In genomic region chr11:449889-450808, GRCh38 we compare ENCODE assay signal across 1 cellular context.
TF ChIP-seq lines count a peak whose summit lies in the region.

Gene PTDSS2, plus strand, starts transcription at chr11:450279. Its CDS starts 177 bp downstream, at chr11:450456.

TF ChIP-seq in WTC11, 78 proteins besides CTCF, POLR2A, EP300 and RAD21 (continued from another document and continues in another):
- TF ChIP-seq SOX15 (CRISPR knock-in tag; IDR thresholded peaks at IDR 0.05) = no peak
- TF ChIP-seq SP1 (CRISPR knock-in tag; conservative IDR thresholded peaks at IDR 0.05) = peak; percentile 89
- peak; percentile 81; the same call in 1 of the 2 replicates for TF ChIP-seq TEAD1 (CRISPR knock-in tag; IDR thresholded peaks at IDR 0.05)
- peak; percentile 79 for TF ChIP-seq E2F5 (CRISPR knock-in tag; IDR thresholded peaks at IDR 0.05)
- no peak for TF ChIP-seq IRF2 (CRISPR knock-in tag; IDR thresholded peaks at IDR 0.05; ENCODE audit: borderline replicate concordance, low read depth)
- peak; percentile 66; the same call in 1 of the 2 replicates for TF ChIP-seq ZBTB43 (CRISPR knock-in tag; IDR thresholded peaks at IDR 0.05)
- no peak for TF ChIP-seq IRF1 (CRISPR knock-in tag; IDR thresholded peaks at IDR 0.05)
- peak; percentile 10 for TF ChIP-seq TEAD4 (CRISPR knock-in tag; IDR thresholded peaks at IDR 0.05)
- peak; percentile 72; the same call in 1 of the 2 replicates for TF ChIP-seq NR3C1 (CRISPR knock-in tag; conservative IDR thresholded peaks at IDR 0.05; ENCODE audit: low read depth)
- TF ChIP-seq ETV6 (CRISPR knock-in tag; IDR thresholded peaks at IDR 0.05) = peak; percentile 73; the same call in 1 of the 2 replicates
- no peak; the same call in 1 of the 2 replicates for TF ChIP-seq MYBL2 (CRISPR knock-in tag; IDR thresholded peaks at IDR 0.05)
- no peak for TF ChIP-seq AR (CRISPR knock-in tag; IDR thresholded peaks at IDR 0.05)
- TF ChIP-seq ATF6 (CRISPR knock-in tag; IDR thresholded peaks at IDR 0.05) = no peak
- TF ChIP-seq HMGA2 (CRISPR knock-in tag; IDR thresholded peaks at IDR 0.05) = no peak
- peak; percentile 96; the same call in 1 of the 2 replicates for TF ChIP-seq KAT7 (CRISPR knock-in tag; IDR thresholded peaks at IDR 0.05; ENCODE audit: borderline replicate concordance)
- TF ChIP-seq ATF3 (CRISPR knock-in tag; conservative IDR thresholded peaks at IDR 0.05) = no peak
- no peak for TF ChIP-seq PRRX2 (CRISPR knock-in tag; IDR thresholded peaks at IDR 0.05)
- peak; percentile 99 for TF ChIP-seq ZNF121 (CRISPR knock-in tag; IDR thresholded peaks at IDR 0.05)
- no peak for TF ChIP-seq JAZF1 (CRISPR knock-in tag; IDR thresholded peaks at IDR 0.05)
- TF ChIP-seq ERG (CRISPR knock-in tag; IDR thresholded peaks at IDR 0.05) = no peak
- peak; percentile 79 for TF ChIP-seq NR2C2 (CRISPR knock-in tag; IDR thresholded peaks at IDR 0.05)
- 0 out of 2 replicates have a peak, but pooled peaks have one; percentile 76 for TF ChIP-seq CBFB (CRISPR knock-in tag; IDR thresholded peaks at IDR 0.05; ENCODE audit: low read depth)
- TF ChIP-seq ZNF425 (CRISPR knock-in tag; conservative IDR thresholded peaks at IDR 0.05) = no peak
- TF ChIP-seq FOXK1 (CRISPR knock-in tag; IDR thresholded peaks at IDR 0.05) = peak; percentile 85
- no peak for TF ChIP-seq ZNF671 (CRISPR knock-in tag; IDR thresholded peaks at IDR 0.05)
- TF ChIP-seq NFYB (CRISPR knock-in tag; conservative IDR thresholded peaks at IDR 0.05; ENCODE audit: low read depth) = no peak; the same call in 1 of the 2 replicates
- no peak for TF ChIP-seq OVOL2 (CRISPR knock-in tag; IDR thresholded peaks at IDR 0.05; ENCODE audit: borderline replicate concordance)
- TF ChIP-seq E2F1 (CRISPR knock-in tag; IDR thresholded peaks at IDR 0.05) = no peak
- TF ChIP-seq CREB1 (CRISPR knock-in tag; IDR thresholded peaks at IDR 0.05) = no peak
- no peak for TF ChIP-seq ZNF396 (CRISPR knock-in tag; IDR thresholded peaks at IDR 0.05; ENCODE audit: borderline replicate concordance)
- no peak for TF ChIP-seq GRHL2 (CRISPR knock-in tag; IDR thresholded peaks at IDR 0.05; ENCODE audit: insufficient replicate concordance, severe bottlenecking)
- TF ChIP-seq PREB (CRISPR knock-in tag; IDR thresholded peaks at IDR 0.05; ENCODE audit: borderline replicate concordance) = no peak; the same call in 1 of the 2 replicates
- no peak for TF ChIP-seq FOXP4 (CRISPR knock-in tag; IDR thresholded peaks at IDR 0.05)
- peak; percentile 87 for TF ChIP-seq ESRRA (CRISPR knock-in tag; IDR thresholded peaks at IDR 0.05; ENCODE audit: borderline replicate concordance)
- 0 out of 2 replicates have a peak, but pooled peaks have one; percentile 33 for TF ChIP-seq ZNF317 (CRISPR knock-in tag; IDR thresholded peaks at IDR 0.05; ENCODE audit: borderline replicate concordance, low read depth)
- TF ChIP-seq FOXP1 (CRISPR knock-in tag; IDR thresholded peaks at IDR 0.05; ENCODE audit: borderline replicate concordance) = peak; percentile 3; the same call in 1 of the 2 replicates
- 0 out of 2 replicates have a peak, but pooled peaks have one; percentile 48 for TF ChIP-seq ELF4 (CRISPR knock-in tag; IDR thresholded peaks at IDR 0.05; ENCODE audit: low read depth)
- no peak for TF ChIP-seq ZNF416 (CRISPR knock-in tag; IDR thresholded peaks at IDR 0.05)
- TF ChIP-seq E2F4 (CRISPR knock-in tag; IDR thresholded peaks at IDR 0.05; ENCODE audit: borderline replicate concordance, low read depth) = no peak
- no peak for TF ChIP-seq MXD4 (CRISPR knock-in tag; IDR thresholded peaks at IDR 0.05; ENCODE audit: borderline replicate concordance)
- no peak for TF ChIP-seq ZNF263 (CRISPR knock-in tag; IDR thresholded peaks at IDR 0.05; ENCODE audit: low read depth)
- TF ChIP-seq ZSCAN18 (CRISPR knock-in tag; IDR thresholded peaks at IDR 0.05) = no peak
- TF ChIP-seq SMAD3 (CRISPR knock-in tag; IDR thresholded peaks at IDR 0.05; ENCODE audit: borderline replicate concordance) = no peak
